21 cellular contexts compared by ENCODE assay signal in the genomic region with DNA sequence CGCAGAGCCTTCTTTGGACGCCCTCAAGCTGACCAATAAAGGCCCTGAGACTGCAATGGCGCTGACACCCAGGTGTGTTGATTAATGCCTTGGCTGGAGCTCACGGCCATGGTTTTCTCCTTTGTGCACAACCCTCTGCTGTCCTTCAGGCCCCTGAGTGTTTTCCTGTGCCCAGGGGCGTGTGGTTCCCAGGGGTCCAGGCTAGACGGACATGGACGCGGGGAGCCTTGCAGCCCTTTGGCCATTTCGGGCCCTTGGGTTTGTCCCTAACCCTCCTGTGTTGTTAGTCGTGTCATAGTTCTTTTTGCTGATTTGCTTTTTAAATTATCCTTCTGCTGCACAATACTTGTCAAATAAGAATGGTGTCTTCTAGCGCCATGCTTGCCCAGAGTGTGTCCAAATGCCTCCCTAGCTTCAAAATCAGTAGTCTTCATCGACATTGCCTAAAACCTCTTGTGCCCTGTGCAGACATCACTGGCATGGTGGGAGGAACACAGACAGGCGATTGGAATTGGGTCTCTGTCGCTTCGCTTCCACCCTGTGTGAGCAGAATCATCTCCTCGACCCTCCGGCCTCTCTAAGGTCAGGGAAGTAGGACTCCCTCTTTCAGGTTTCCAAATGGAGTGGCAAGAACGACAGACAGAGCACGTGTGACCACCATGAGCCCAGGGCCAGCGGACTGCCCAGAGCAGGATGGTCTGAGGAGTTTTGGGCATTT. TPM values are rescaled to one million over a fixed set of nuclear protein-coding genes. Genes with fewer than 3 reads are reported as not detected.
A peak's percentile ranks its signal among the peaks of the same experiment; 100 is the strongest.
DNase-seq lines count a peak whose midpoint lies in the region; TF ChIP-seq lines count a peak whose summit lies in the region.
"Had no signal": no experiment of that assay in that cellular context is flagged by ENCODE, and none has a peak within 500 bp of the region (broad histone marks: within the 10 kb centered on the region; RNA-seq: fewer than 3 reads in every experiment).

No MANE protein-coding gene starts in this region.

- no peaks in the 10 kb centered on the region for H3F3A ChIP-seq in MM.1S (ENCODE audit: insufficient read depth, low read length)

- H2BK12ac ChIP-seq in neuronal stem cell (ENCODE audit: low read length): no peak overlapping the region
- H2BK12ac ChIP-seq in mesenchymal stem cell (ENCODE audit: low read length in 2 of 2): no peak overlapping the region

- no peak overlapping the region for H2AFZ ChIP-seq in neuronal stem cell (ENCODE audit: low read length)
- H2AFZ ChIP-seq in MM.1S (ENCODE audit: low read length): no peak overlapping the region
- H2AFZ ChIP-seq in mesenchymal stem cell (ENCODE audit: low read depth, low read length): no peak overlapping the region

- no peak overlapping the region for H4K8ac ChIP-seq in neuronal stem cell (ENCODE audit: low read depth, low read length)
- no peak overlapping the region for H4K8ac ChIP-seq in mesenchymal stem cell (ENCODE audit: low read length)

- H3K36me3 Mint-ChIP-seq in CD14-positive monocyte: no peaks in the 10 kb centered on the region
- H3K36me3 Mint-ChIP-seq in Calu3 (ENCODE audit: insufficient read depth, unreplicated experiment): peaks cover 8% of the 10 kb centered on the region

- H3K4me3 Mint-ChIP-seq in CD14-positive monocyte: no peak overlapping the region
- peak overlapping the region; percentile 71 for H3K4me3 Mint-ChIP-seq in Calu3 (ENCODE audit: low read depth, unreplicated experiment)

- no peak overlapping the region for H3K27ac ChIP-seq in neuronal stem cell (replicated peaks; ENCODE audit: low read length)
- no peak overlapping the region for H3K27ac ChIP-seq in MM.1S (ENCODE audit: low read length)
- no peak overlapping the region for H3K27ac ChIP-seq in mesenchymal stem cell (ENCODE audit: low read length, poor library complexity, severe bottlenecking)
- H3K27ac ChIP-seq: HL-60, Peyer's patch had no signal

- no peaks in the 10 kb centered on the region for H3K9me2 ChIP-seq in MM.1S (replicated peaks; ENCODE audit: insufficient read depth, low read length)

- no peak overlapping the region for H2BK120ac ChIP-seq in neuronal stem cell (ENCODE audit: low read depth, low read length)
- H2BK120ac ChIP-seq in mesenchymal stem cell (ENCODE audit: low read depth, low read length): no peak overlapping the region

- peak overlapping the region; percentile 18 for H2AK5ac ChIP-seq in neuronal stem cell (ENCODE audit: low read depth, low read length)
- no peak overlapping the region for H2AK5ac ChIP-seq in mesenchymal stem cell (ENCODE audit: low read length, severe bottlenecking)

- H3K4me3 ChIP-seq in neuronal stem cell (ENCODE audit: low read length in 2 of 2) (no peak overlapping the region), MM.1S (ENCODE audit: low read length) (no peak overlapping the region), mesenchymal stem cell (ENCODE audit: insufficient read depth in 1 of 2, low read depth in 1 of 2, low read length in 2 of 2) (no peak overlapping the region)
- H3K4me3 ChIP-seq: HAP-1 had no signal

- no CpG with 5 or more reads among the region's 20 CpGs for WGBS in neuronal stem cell (ENCODE audit: extremely low coverage in 2 of 2, insufficient read length in 2 of 2, insufficient replicate concordance in 1 of 2), 2 donors
- 81% methylated on average over 19 of the region's 20 CpGs for WGBS in mesenchymal stem cell

- CTCF ChIA-PET in Calu3 (lab: Charles Lee): no interaction called here

- H3K9me3 Mint-ChIP-seq in CD14-positive monocyte (peaks cover 18 to 56% (median 42%) of the 10 kb centered on the region in 7 donors), Calu3 (ENCODE audit: low read depth, unreplicated experiment) (peaks cover 6% of the 10 kb centered on the region)

- H3K27me3 ChIP-seq in neuronal stem cell (ENCODE audit: control insufficient read depth in 3 of 3, insufficient read depth in 3 of 3, low read depth in 1 of 3, low read length in 3 of 3): no peaks in the 10 kb centered on the region
- H3K27me3 ChIP-seq in MM.1S (replicated peaks; ENCODE audit: insufficient read depth, low read length): peaks cover 94% of the 10 kb centered on the region
- H3K27me3 ChIP-seq in mesenchymal stem cell (ENCODE audit: control insufficient read depth in 1 of 2, insufficient read depth in 1 of 2, low read length in 2 of 2): no peaks in the 10 kb centered on the region
- H3K27me3 ChIP-seq: Peyer's patch had no signal

- H3K23ac ChIP-seq in neuronal stem cell (ENCODE audit: low read depth, low read length, poor library complexity): peak overlapping the region; percentile 52
- H3K23ac ChIP-seq in mesenchymal stem cell (ENCODE audit: low read length in 2 of 2): no peak overlapping the region

- peak; percentile 15 for DNase-seq in CD14-positive monocyte (ENCODE audit: low spot score)
- no peak for DNase-seq in Calu3
- DNase-seq in ecto neural progenitor cell (ENCODE audit: low spot score): peak; percentile 40
- no peak for DNase-seq in neuronal stem cell (ENCODE audit: low spot score)
- DNase-seq in MM.1S: no peak
- DNase-seq in mesenchymal stem cell: no peak
- DNase-seq in H4 (ENCODE audit: low spot score): no peak
- DNase-seq: ACHN, C1 segment of cervical spinal cord, DMS79 treated with DMSO at 0.1 percent for 48 hours, IMR-90, Karpas-422, NCI-H1092 treated with DMSO at 0.1 percent for 48 hours, NCI-H2081 treated with DMSO at 0.1 percent for 48 hours had no signal

- no peak overlapping the region for H3K4me2 ChIP-seq in neuronal stem cell (ENCODE audit: insufficient read depth, low read length, poor library complexity, severe bottlenecking)
- H3K4me2 ChIP-seq in MM.1S (ENCODE audit: low read depth, low read length): no peak overlapping the region
- H3K4me2 ChIP-seq in mesenchymal stem cell (ENCODE audit: low read length, poor library complexity, severe bottlenecking): no peak overlapping the region

- intact Hi-C loops in CD14-positive monocyte (cut with micrococcal nuclease): no loop called here
- intact Hi-C loops in Calu3 (cut with micrococcal nuclease; ENCODE audit: unreplicated experiment): no loop called here

- H3K79me1 ChIP-seq in neuronal stem cell (ENCODE audit: low read depth, low read length) (no peaks in the 10 kb centered on the region), mesenchymal stem cell (replicated peaks; ENCODE audit: low read length, poor library complexity, severe bottlenecking) (no peaks in the 10 kb centered on the region)

- H2BK5ac ChIP-seq in neuronal stem cell (ENCODE audit: low read length): no peak overlapping the region
- H2BK5ac ChIP-seq in mesenchymal stem cell (ENCODE audit: low read depth, low read length, poor library complexity, severe bottlenecking): no peak overlapping the region

- H3K27me3 Mint-ChIP-seq in CD14-positive monocyte (ENCODE audit: low read depth in 3 of 3): peaks cover 6 to 26% (median 18%) of the 10 kb centered on the region in 3 donors
- H3K27me3 Mint-ChIP-seq in Calu3 (ENCODE audit: unreplicated experiment): peaks cover 67% of the 10 kb centered on the region

- peak overlapping the region in 1 of 7 donors; percentile 46 for H3K27ac Mint-ChIP-seq in CD14-positive monocyte
- H3K27ac Mint-ChIP-seq in Calu3 (ENCODE audit: unreplicated experiment): no peak overlapping the region

- H3K9ac ChIP-seq in neuronal stem cell (ENCODE audit: low read depth, low read length, poor library complexity) (no peak overlapping the region), MM.1S (ENCODE audit: low read length) (no peak overlapping the region), mesenchymal stem cell (ENCODE audit: low read length) (no peak overlapping the region)

- H4K91ac ChIP-seq in neuronal stem cell (ENCODE audit: low read depth, low read length, poor library complexity) (no peak overlapping the region), mesenchymal stem cell (ENCODE audit: low read length) (no peak overlapping the region)

- no peaks in the 10 kb centered on the region for H4K20me1 ChIP-seq in MM.1S (ENCODE audit: insufficient read depth, low read length)

- no peaks in the 10 kb centered on the region for H3K79me2 ChIP-seq in MM.1S (ENCODE audit: low read length)

- H3K4ac ChIP-seq in neuronal stem cell (ENCODE audit: low read length): no peak overlapping the region
- H3K4ac ChIP-seq in mesenchymal stem cell (ENCODE audit: low read depth in 1 of 2, low read length in 2 of 2): no peak overlapping the region

- H3K18ac ChIP-seq in neuronal stem cell (ENCODE audit: low read length): peak overlapping the region; percentile 32
- no peak overlapping the region for H3K18ac ChIP-seq in mesenchymal stem cell (ENCODE audit: low read depth in 1 of 2, low read length in 2 of 2)

- H3K14ac ChIP-seq in neuronal stem cell (ENCODE audit: low read length): no peak overlapping the region
- H3K14ac ChIP-seq in mesenchymal stem cell (ENCODE audit: low read length in 2 of 2): no peak overlapping the region

- no TSS peak for BruUV-seq in Calu3 (replicated peaks; lab: Mats Ljungman, UMichigan)

- H3K9me3 ChIP-seq in neuronal stem cell (replicated peaks in 1 of 2; ENCODE audit: control insufficient read depth in 2 of 2, insufficient read depth in 1 of 2, low read depth in 1 of 2, low read length in 2 of 2) (peaks cover 13% of the 10 kb centered on the region in 2 donors), MM.1S (replicated peaks; ENCODE audit: insufficient read depth, low read length) (no peaks in the 10 kb centered on the region), mesenchymal stem cell (ENCODE audit: control insufficient read depth, low read length) (peaks cover 32% of the 10 kb centered on the region)
- H3K9me3 ChIP-seq: HAP-1 had no signal

- no peak for TF ChIP-seq CTCF in CD14-positive monocyte (IDR thresholded peaks at IDR 0.05)
- no peak for TF ChIP-seq CTCF in Calu3 (IDR thresholded peaks at IDR 0.05; ENCODE audit: unreplicated experiment)
- no peak for TF ChIP-seq CTCF in MM.1S (IDR thresholded peaks at IDR 0.05; ENCODE audit: low read length)

- peaks cover 0 to 5% of the 10 kb centered on the region in 2 donors for H3K4me1 ChIP-seq in neuronal stem cell (ENCODE audit: control insufficient read depth in 2 of 2, insufficient read depth in 1 of 2, low read depth in 1 of 2, low read length in 2 of 2)
- H3K4me1 ChIP-seq in MM.1S (ENCODE audit: low read length): no peaks in the 10 kb centered on the region
- no peaks in the 10 kb centered on the region for H3K4me1 ChIP-seq in mesenchymal stem cell (ENCODE audit: control insufficient read depth, insufficient read depth, low read depth, low read length)
- H3K4me1 ChIP-seq: HAP-1, Peyer's patch had no signal

- H3K4me1 Mint-ChIP-seq in CD14-positive monocyte: no peaks in the 10 kb centered on the region
- H3K4me1 Mint-ChIP-seq in Calu3 (ENCODE audit: low read depth, unreplicated experiment): peaks cover 19% of the 10 kb centered on the region

- H2BK15ac ChIP-seq in neuronal stem cell (ENCODE audit: low read length): no peak overlapping the region
- H2BK15ac ChIP-seq in mesenchymal stem cell (ENCODE audit: low read depth, poor library complexity, severe bottlenecking): no peak overlapping the region

- no peaks in the 10 kb centered on the region for H3K36me3 ChIP-seq in neuronal stem cell (replicated peaks in 1 of 2; ENCODE audit: control insufficient read depth in 2 of 2, insufficient read depth in 2 of 2, low read length in 2 of 2)
- H3K36me3 ChIP-seq in MM.1S (replicated peaks; ENCODE audit: insufficient read depth, low read length): no peaks in the 10 kb centered on the region
- H3K36me3 ChIP-seq in mesenchymal stem cell (ENCODE audit: control insufficient read depth in 1 of 2, insufficient read depth in 2 of 2, low read depth in 1 of 2, low read length in 2 of 2): no peaks in the 10 kb centered on the region
- H3K36me3 ChIP-seq: HAP-1, Peyer's patch had no signal

RNA-seq across cellular contexts. Expression of gene KRTAP10-4, which starts 1.9 kb away (rescaled TPM):
- not detected for polyA plus RNA-seq in CD14-positive monocyte
- total RNA-seq in Calu3 (2022): not detected in 2 replicates
- not detected for polyA plus RNA-seq in neuronal stem cell (2013, experiment 1 of 2)
- polyA plus RNA-seq in neuronal stem cell (2013, experiment 2 of 2): 0.01 TPM
- polyA plus RNA-seq in mesenchymal stem cell (2013, experiment 1 of 2): not detected
- polyA plus RNA-seq in mesenchymal stem cell (2013, experiment 2 of 2): not detected
- not detected in 2 replicates for total RNA-seq in H4 (2014; rRNA removed; shearing (Covaris generic))
- total RNA-seq: HT1080, IMR-90, NCI-H460, Peyer's patch, Right ventricle myocardium inferior, SK-MEL-5 had no signal
- polyA plus RNA-seq: IMR-90 had no signal

RNA-seq across cellular contexts. Expression of gene KRTAP10-5, which starts 4.9 kb away (rescaled TPM):
- polyA plus RNA-seq in CD14-positive monocyte: not detected
- total RNA-seq in Calu3 (2022): not detected in 2 replicates
- not detected for polyA plus RNA-seq in neuronal stem cell (2013, experiment 1 of 2)
- polyA plus RNA-seq in neuronal stem cell (2013, experiment 2 of 2): not detected
- not detected for polyA plus RNA-seq in mesenchymal stem cell (2013, experiment 1 of 2)
- not detected for polyA plus RNA-seq in mesenchymal stem cell (2013, experiment 2 of 2)
- not detected in 2 replicates for total RNA-seq in H4 (2014; rRNA removed; shearing (Covaris generic))
- total RNA-seq: HT1080, IMR-90, NCI-H460, Peyer's patch, Right ventricle myocardium inferior, SK-MEL-5 had no signal
- polyA plus RNA-seq: IMR-90 had no signal

RNA-seq across cellular contexts. Expression of gene KRTAP10-6, which starts 16.8 kb away (rescaled TPM):
- polyA plus RNA-seq in CD14-positive monocyte: not detected
- not detected in 2 replicates for total RNA-seq in Calu3 (2022)
- 0.06 TPM for polyA plus RNA-seq in neuronal stem cell (2013, experiment 1 of 2)
- polyA plus RNA-seq in neuronal stem cell (2013, experiment 2 of 2): not detected
- not detected for polyA plus RNA-seq in mesenchymal stem cell (2013, experiment 1 of 2)
- not detected for polyA plus RNA-seq in mesenchymal stem cell (2013, experiment 2 of 2)
- not detected in 2 replicates for total RNA-seq in H4 (2014; rRNA removed; shearing (Covaris generic))
- total RNA-seq: HT1080, IMR-90, NCI-H460, Peyer's patch, Right ventricle myocardium inferior, SK-MEL-5 had no signal
- polyA plus RNA-seq: IMR-90 had no signal

RNA-seq across cellular contexts. Expression of gene KRTAP10-3, which starts 16.9 kb away (rescaled TPM):
- polyA plus RNA-seq in CD14-positive monocyte: not detected
- not detected in 2 replicates for total RNA-seq in Calu3 (2022)
- polyA plus RNA-seq in neuronal stem cell (2013, experiment 1 of 2): not detected
- not detected for polyA plus RNA-seq in neuronal stem cell (2013, experiment 2 of 2)
- not detected for polyA plus RNA-seq in mesenchymal stem cell (2013, experiment 1 of 2)
- polyA plus RNA-seq in mesenchymal stem cell (2013, experiment 2 of 2): not detected
- total RNA-seq in H4 (2014; rRNA removed; shearing (Covaris generic)): not detected in 2 replicates
- total RNA-seq: HT1080, IMR-90, NCI-H460, Peyer's patch, Right ventricle myocardium inferior, SK-MEL-5 had no signal
- polyA plus RNA-seq: IMR-90 had no signal

RNA-seq across cellular contexts. Expression of gene KRTAP10-2, which starts 24.2 kb away (rescaled TPM):
- not detected for polyA plus RNA-seq in CD14-positive monocyte
- not detected in 2 replicates for total RNA-seq in Calu3 (2022)
- polyA plus RNA-seq in neuronal stem cell (2013, experiment 1 of 2): not detected
- polyA plus RNA-seq in neuronal stem cell (2013, experiment 2 of 2): not detected
- polyA plus RNA-seq in mesenchymal stem cell (2013, experiment 1 of 2): not detected
- polyA plus RNA-seq in mesenchymal stem cell (2013, experiment 2 of 2): not detected
- total RNA-seq in H4 (2014; rRNA removed; shearing (Covaris generic)): not detected in 2 replicates
- total RNA-seq: HT1080, IMR-90, NCI-H460, Peyer's patch, Right ventricle myocardium inferior, SK-MEL-5 had no signal
- polyA plus RNA-seq: IMR-90 had no signal

Comparison
In these comparisons a context has a peak if more than half of its experiments do, and no peak if none do; other contexts are left out.
1. DNase-seq: peak in CD14-positive monocyte (single experiment) and ecto neural progenitor cell (single experiment); none in Calu3 (single experiment), neuronal stem cell (single experiment), MM.1S (single experiment), mesenchymal stem cell (single experiment) and H4 (single experiment).